ENCODE assay signal across 1 cellular context in genomic region chr10:80205478-80206276, GRCh38.
A peak's percentile ranks its signal among the peaks of the same experiment; 100 is the strongest.
TF ChIP-seq lines count a peak whose summit lies in the region.

Gene ANXA11 (minus strand): TSS chr10:80205537. CDS start chr10:80172861, 32,676 bp downstream.

TF ChIP-seq in HepG2, 621 proteins besides CTCF, POLR2A, EP300 and RAD21 (continued from another document and continues in another):
- TF ChIP-seq MLX (CRISPR knock-in tag; IDR thresholded peaks at IDR 0.05) = no peak
- no peak for TF ChIP-seq MTF1 (CRISPR knock-in tag; IDR thresholded peaks at IDR 0.05)
- no peak for TF ChIP-seq PATZ1 (CRISPR knock-in tag; IDR thresholded peaks at IDR 0.05)
- no peak for TF ChIP-seq ONECUT2 (CRISPR knock-in tag; IDR thresholded peaks at IDR 0.05)
- no peak for TF ChIP-seq CAMTA2 (CRISPR knock-in tag; IDR thresholded peaks at IDR 0.05; ENCODE audit: borderline replicate concordance)
- TF ChIP-seq ZNF543 (CRISPR knock-in tag; IDR thresholded peaks at IDR 0.05) = peak; percentile 61; the same call in 1 of the 2 replicates
- no peak for TF ChIP-seq JARID2 (CRISPR knock-in tag; IDR thresholded peaks at IDR 0.05; ENCODE audit: insufficient replicate concordance)
- TF ChIP-seq AKNA (CRISPR knock-in tag; IDR thresholded peaks at IDR 0.05; ENCODE audit: borderline replicate concordance) = 0 out of 2 replicates have a peak, but pooled peaks have one; percentile 65
- TF ChIP-seq ZNF468 (CRISPR knock-in tag; IDR thresholded peaks at IDR 0.05) = no peak
- TF ChIP-seq U2AF1 (optimal IDR thresholded peaks at IDR 0.05; ENCODE audit: low read depth, low read length) = no peak
- no peak for TF ChIP-seq NFIC (IDR thresholded peaks at IDR 0.05; ENCODE audit: low read length)
- peak; percentile 40; the same call in 1 of the 2 replicates for TF ChIP-seq ZNF276 (CRISPR knock-in tag; IDR thresholded peaks at IDR 0.05; ENCODE audit: low read depth)
- peak; percentile 59 for TF ChIP-seq HDAC2 (CRISPR knock-in tag; IDR thresholded peaks at IDR 0.05)
- TF ChIP-seq HMGXB3 (CRISPR knock-in tag; IDR thresholded peaks at IDR 0.05; ENCODE audit: borderline replicate concordance) = no peak
- no peak for TF ChIP-seq NFYB (CRISPR knock-in tag; IDR thresholded peaks at IDR 0.05)
- no peak for TF ChIP-seq ADNP (CRISPR knock-in tag; IDR thresholded peaks at IDR 0.05)
- TF ChIP-seq ZNF180 (CRISPR knock-in tag; IDR thresholded peaks at IDR 0.05; ENCODE audit: borderline replicate concordance, low read depth) = no peak
- TF ChIP-seq, protein P1, sequence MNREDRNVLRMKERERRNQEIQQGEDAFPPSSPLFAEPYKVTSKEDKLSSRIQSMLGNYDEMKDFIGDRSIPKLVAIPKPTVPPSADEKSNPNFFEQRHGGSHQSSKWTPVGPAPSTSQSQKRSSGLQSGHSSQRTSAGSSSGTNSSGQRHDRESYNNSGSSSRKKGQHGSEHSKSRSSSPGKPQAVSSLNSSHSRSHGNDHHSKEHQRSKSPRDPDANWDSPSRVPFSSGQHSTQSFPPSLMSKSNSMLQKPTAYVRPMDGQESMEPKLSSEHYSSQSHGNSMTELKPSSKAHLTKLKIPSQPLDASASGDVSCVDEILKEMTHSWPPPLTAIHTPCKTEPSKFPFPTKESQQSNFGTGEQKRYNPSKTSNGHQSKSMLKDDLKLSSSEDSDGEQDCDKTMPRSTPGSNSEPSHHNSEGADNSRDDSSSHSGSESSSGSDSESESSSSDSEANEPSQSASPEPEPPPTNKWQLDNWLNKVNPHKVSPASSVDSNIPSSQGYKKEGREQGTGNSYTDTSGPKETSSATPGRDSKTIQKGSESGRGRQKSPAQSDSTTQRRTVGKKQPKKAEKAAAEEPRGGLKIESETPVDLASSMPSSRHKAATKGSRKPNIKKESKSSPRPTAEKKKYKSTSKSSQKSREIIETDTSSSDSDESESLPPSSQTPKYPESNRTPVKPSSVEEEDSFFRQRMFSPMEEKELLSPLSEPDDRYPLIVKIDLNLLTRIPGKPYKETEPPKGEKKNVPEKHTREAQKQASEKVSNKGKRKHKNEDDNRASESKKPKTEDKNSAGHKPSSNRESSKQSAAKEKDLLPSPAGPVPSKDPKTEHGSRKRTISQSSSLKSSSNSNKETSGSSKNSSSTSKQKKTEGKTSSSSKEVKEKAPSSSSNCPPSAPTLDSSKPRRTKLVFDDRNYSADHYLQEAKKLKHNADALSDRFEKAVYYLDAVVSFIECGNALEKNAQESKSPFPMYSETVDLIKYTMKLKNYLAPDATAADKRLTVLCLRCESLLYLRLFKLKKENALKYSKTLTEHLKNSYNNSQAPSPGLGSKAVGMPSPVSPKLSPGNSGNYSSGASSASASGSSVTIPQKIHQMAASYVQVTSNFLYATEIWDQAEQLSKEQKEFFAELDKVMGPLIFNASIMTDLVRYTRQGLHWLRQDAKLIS (CRISPR knock-in tag; IDR thresholded peaks at IDR 0.05) = no peak
- TF ChIP-seq ZMAT3 (CRISPR knock-in tag; conservative IDR thresholded peaks at IDR 0.05) = peak; percentile 66; the same call in 1 of the 2 replicates
- TF ChIP-seq, protein P2, sequence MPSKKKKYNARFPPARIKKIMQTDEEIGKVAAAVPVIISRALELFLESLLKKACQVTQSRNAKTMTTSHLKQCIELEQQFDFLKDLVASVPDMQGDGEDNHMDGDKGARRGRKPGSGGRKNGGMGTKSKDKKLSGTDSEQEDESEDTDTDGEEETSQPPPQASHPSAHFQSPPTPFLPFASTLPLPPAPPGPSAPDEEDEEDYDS (CRISPR knock-in tag; IDR thresholded peaks at IDR 0.05) = peak; percentile 92
- TF ChIP-seq SMARCC2 (IDR thresholded peaks at IDR 0.05) = no peak
- TF ChIP-seq ZNF136 (CRISPR knock-in tag; IDR thresholded peaks at IDR 0.05; ENCODE audit: low read depth) = 0 out of 2 replicates have a peak, but pooled peaks have one; percentile 51
- TF ChIP-seq ZNF484 (CRISPR knock-in tag; IDR thresholded peaks at IDR 0.05; ENCODE audit: borderline replicate concordance, low read depth) = no peak
- TF ChIP-seq ZNF83 (CRISPR knock-in tag; IDR thresholded peaks at IDR 0.05; ENCODE audit: borderline replicate concordance) = no peak; the same call in 1 of the 2 replicates
- peak; percentile 83 for TF ChIP-seq PHF8 (CRISPR knock-in tag; IDR thresholded peaks at IDR 0.05)
- TF ChIP-seq ZNF709 (CRISPR knock-in tag; IDR thresholded peaks at IDR 0.05) = no peak
- peak; percentile 26; the same call in 1 of the 2 replicates for TF ChIP-seq ZMYM3 (CRISPR knock-in tag; IDR thresholded peaks at IDR 0.05)
- no peak for TF ChIP-seq ATF3 (CRISPR knock-in tag; IDR thresholded peaks at IDR 0.05)
- TF ChIP-seq ZBTB7A (CRISPR knock-in tag; IDR thresholded peaks at IDR 0.05) = peak; percentile 61; the same call in 1 of the 2 replicates
- no peak for TF ChIP-seq PBX3 (CRISPR knock-in tag; IDR thresholded peaks at IDR 0.05; ENCODE audit: borderline replicate concordance)
- TF ChIP-seq, protein P3, sequence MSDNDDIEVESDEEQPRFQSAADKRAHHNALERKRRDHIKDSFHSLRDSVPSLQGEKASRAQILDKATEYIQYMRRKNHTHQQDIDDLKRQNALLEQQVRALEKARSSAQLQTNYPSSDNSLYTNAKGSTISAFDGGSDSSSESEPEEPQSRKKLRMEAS (IDR thresholded peaks at IDR 0.05) = peak; percentile 57; the same call in 1 of the 2 replicates
- TF ChIP-seq TIGD3 (CRISPR knock-in tag; IDR thresholded peaks at IDR 0.05; ENCODE audit: borderline replicate concordance) = no peak
- no peak for TF ChIP-seq ZNF720 (CRISPR knock-in tag; IDR thresholded peaks at IDR 0.05)
- TF ChIP-seq ZZZ3 (CRISPR knock-in tag; IDR thresholded peaks at IDR 0.05; ENCODE audit: borderline replicate concordance) = no peak
